In the genomic region with DNA sequence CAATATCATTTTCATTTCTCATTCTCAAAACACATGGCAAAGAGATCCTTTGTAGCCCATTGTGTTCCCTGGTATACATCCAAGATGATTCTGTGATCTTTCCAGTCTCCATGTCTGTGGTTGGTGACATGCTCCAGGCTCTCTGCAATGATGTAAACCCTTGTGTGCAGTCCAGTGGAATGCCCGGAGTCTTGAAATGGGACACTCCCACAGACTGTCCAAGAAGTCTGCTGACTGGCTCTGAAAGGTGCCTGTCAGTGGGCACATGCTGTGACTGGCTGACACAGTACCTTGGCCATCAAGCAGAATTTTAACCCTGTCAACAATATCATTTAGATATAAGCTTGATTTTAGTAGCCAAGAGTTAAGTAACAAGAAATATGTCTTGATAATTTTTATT, we compare ENCODE assay signal across 10 cellular contexts.
DNase-seq lines count a peak whose midpoint lies in the region; ATAC-seq, FAIRE-seq and TF ChIP-seq lines count a peak whose summit lies in the region.
"Had no signal": no experiment of that assay in that cellular context is flagged by ENCODE, and none has a peak within 500 bp of the region (broad histone marks: within the 10 kb centered on the region; RNA-seq: fewer than 3 reads in every experiment).

No MANE protein-coding gene starts in this region.

- H3K27me3 ChIP-seq in WERI-Rb-1 (ENCODE audit: insufficient read depth, low read depth, severe bottlenecking) (no peaks in the 10 kb centered on the region), pancreas (no peaks in the 10 kb centered on the region)

- H3K27me3 Mint-ChIP-seq in Calu3 (ENCODE audit: unreplicated experiment), result no peaks in the 10 kb centered on the region
- no peaks in the 10 kb centered on the region for H3K27me3 Mint-ChIP-seq in activated CD8-positive, alpha-beta T cell treated with anti-CD3 and anti-CD28 coated beads for 36 hours

- WGBS in pancreas, 2 donors, result 28 to 29% methylated on average over 1 of the region's 1 CpG

- intact Hi-C loops in Calu3 (cut with micrococcal nuclease; ENCODE audit: unreplicated experiment), result no loop called here
- intact Hi-C loops in pancreas (cut with DNase I), result no loop called here
- intact Hi-C loops in activated CD8-positive, alpha-beta T cell treated with anti-CD3 and anti-CD28 coated beads for 36 hours (cut with micrococcal nuclease), result no loop called here

- no peak overlapping the region for H3K4me3 Mint-ChIP-seq in Calu3 (ENCODE audit: low read depth, unreplicated experiment)
- no peak overlapping the region for H3K4me3 Mint-ChIP-seq in activated CD8-positive, alpha-beta T cell treated with anti-CD3 and anti-CD28 coated beads for 36 hours
- H3K4me3 Mint-ChIP-seq: stimulated activated naive B cell treated with anti-CD40 and anti-IgM and Interleukin-4, amounts not matched to agents 10 μg/mL and 1 μg/mL and 100 μg/mL, for 72 hours had no signal

- CTCF ChIA-PET in Calu3 (lab: Charles Lee), result no interaction called here
- CTCF ChIA-PET in activated CD8-positive, alpha-beta T cell treated with anti-CD3 and anti-CD28 coated beads for 36 hours (lab: Charles Lee), result no interaction called here

- ATAC-seq in pancreas (peak; percentile 87 to 94 (median 90)), GM18511 (IDR thresholded peaks at IDR 0.05; ENCODE audit: unreplicated experiment) (no peak)
- ATAC-seq in activated CD8-positive, alpha-beta T cell treated with anti-CD3 and anti-CD28 coated beads for 36 hours, result no peak

- H3K4me3 ChIP-seq in WERI-Rb-1 (ENCODE audit: low read depth, low read length), result no peak overlapping the region
- H3K4me3 ChIP-seq in pancreas, result no peak overlapping the region

- DNase-seq in Calu3 (peak; percentile 3), WERI-Rb-1 (peak; percentile 18), frontal cortex (ENCODE audit: low spot score in 2 of 2) (peak; percentile 35 to 48), pancreas (peak in 5 of 6 donors; percentile 52 to 87 (median 68)), NCI-H128 (lab: John Stamatoyannopoulos, UW; ENCODE audit: unreplicated experiment) (no peak)
- no peak for DNase-seq in stimulated activated CD4-positive, alpha-beta T cell treated with anti-CD3 and anti-CD28 coated beads, Interleukin-2, amount 100 ng/mL, for 24 hours
- no peak for DNase-seq in activated CD8-positive, alpha-beta T cell treated with anti-CD3 and anti-CD28 coated beads for 36 hours
- DNase-seq: OCI-M1; stimulated activated naive B cell treated with anti-CD40 and anti-IgM and Interleukin-4, amounts not matched to agents 10 μg/mL and 1 μg/mL and 100 μg/mL, for 72 hours had no signal

- H3K9me3 Mint-ChIP-seq in Calu3 (ENCODE audit: low read depth, unreplicated experiment), result no peaks in the 10 kb centered on the region
- H3K9me3 Mint-ChIP-seq in activated CD8-positive, alpha-beta T cell treated with anti-CD3 and anti-CD28 coated beads for 36 hours, result no peaks in the 10 kb centered on the region
- H3K9me3 Mint-ChIP-seq: stimulated activated naive B cell treated with anti-CD40 and anti-IgM and Interleukin-4, amounts not matched to agents 10 μg/mL and 1 μg/mL and 100 μg/mL, for 72 hours had no signal

- peaks cover 0 to 12% (median 8%) of the 10 kb centered on the region in 3 donors for H3K4me1 ChIP-seq in pancreas

- H3K9me3 ChIP-seq in WERI-Rb-1 (ENCODE audit: severe bottlenecking) (no peaks in the 10 kb centered on the region), pancreas (no peaks in the 10 kb centered on the region)

- FAIRE-seq in frontal cortex (lab: Jason Lieb, UNC) (no peak), pancreas (lab: Jason Lieb, UNC) (no peak)

- TF ChIP-seq CTCF in Calu3 (IDR thresholded peaks at IDR 0.05; ENCODE audit: unreplicated experiment) (no peak), WERI-Rb-1 (IDR thresholded peaks at IDR 0.05; ENCODE audit: low read depth, low read length) (no peak), pancreas (IDR thresholded peaks at IDR 0.05) (no peak)
- TF ChIP-seq CTCF in activated CD8-positive, alpha-beta T cell treated with anti-CD3 and anti-CD28 coated beads for 36 hours (IDR thresholded peaks at IDR 0.05), result no peak

- peaks cover 6% of the 10 kb centered on the region for H3K36me3 Mint-ChIP-seq in Calu3 (ENCODE audit: insufficient read depth, unreplicated experiment)
- H3K36me3 Mint-ChIP-seq in activated CD8-positive, alpha-beta T cell treated with anti-CD3 and anti-CD28 coated beads for 36 hours (ENCODE audit: low read depth), result no peaks in the 10 kb centered on the region
- H3K36me3 Mint-ChIP-seq: stimulated activated naive B cell treated with anti-CD40 and anti-IgM and Interleukin-4, amounts not matched to agents 10 μg/mL and 1 μg/mL and 100 μg/mL, for 72 hours had no signal

- H3K27ac Mint-ChIP-seq in Calu3 (ENCODE audit: unreplicated experiment), result no peak overlapping the region
- no peak overlapping the region for H3K27ac Mint-ChIP-seq in activated CD8-positive, alpha-beta T cell treated with anti-CD3 and anti-CD28 coated beads for 36 hours
- H3K27ac Mint-ChIP-seq: stimulated activated naive B cell treated with anti-CD40 and anti-IgM and Interleukin-4, amounts not matched to agents 10 μg/mL and 1 μg/mL and 100 μg/mL, for 72 hours had no signal

- H3K36me3 ChIP-seq in WERI-Rb-1 (peaks cover 13% of the 10 kb centered on the region), pancreas (no peaks in the 10 kb centered on the region)

- POLR2A ChIA-PET in activated CD8-positive, alpha-beta T cell treated with anti-CD3 and anti-CD28 coated beads for 36 hours (lab: Charles Lee), result no interaction called here

- H3K4me1 Mint-ChIP-seq in Calu3 (ENCODE audit: low read depth, unreplicated experiment), result peaks cover 9% of the 10 kb centered on the region
- H3K4me1 Mint-ChIP-seq in activated CD8-positive, alpha-beta T cell treated with anti-CD3 and anti-CD28 coated beads for 36 hours (ENCODE audit: low read depth), result no peaks in the 10 kb centered on the region
- H3K4me1 Mint-ChIP-seq: stimulated activated naive B cell treated with anti-CD40 and anti-IgM and Interleukin-4, amounts not matched to agents 10 μg/mL and 1 μg/mL and 100 μg/mL, for 72 hours had no signal

- BruUV-seq in Calu3 (replicated peaks; lab: Mats Ljungman, UMichigan), result no TSS peak

- no peak overlapping the region for H3K27ac ChIP-seq in WERI-Rb-1
- H3K27ac ChIP-seq in pancreas, result peak overlapping the region in 2 of 4 donors; percentile 48 to 70

Comparison
In these comparisons a context has a peak if more than half of its experiments do, and no peak if none do; other contexts are left out.
1. DNase-seq: peak in Calu3 (single experiment), WERI-Rb-1 (single experiment), frontal cortex (2 of 2) and pancreas (5 of 6); none in NCI-H128 (single experiment), stimulated activated CD4-positive, alpha-beta T cell treated with anti-CD3 and anti-CD28 coated beads, Interleukin-2, amount 100 ng/mL, for 24 hours (0 of 2) and activated CD8-positive, alpha-beta T cell treated with anti-CD3 and anti-CD28 coated beads for 36 hours (single experiment).
2. ATAC-seq: peak in pancreas (4 of 4); none in GM18511 (single experiment) and activated CD8-positive, alpha-beta T cell treated with anti-CD3 and anti-CD28 coated beads for 36 hours (single experiment).